Comparison of ENCODE assay signal across 1 cellular context in genomic region chr4:19961092-19961491, GRCh38.
TF ChIP-seq lines count a peak whose summit lies in the region.

No MANE protein-coding gene starts in this region.

TF ChIP-seq in SK-N-SH treated with all-trans-retinoic acid at 6 μM for 48 hours, 23 proteins besides CTCF, POLR2A, EP300 and RAD21 (continued from another document):
- TF ChIP-seq GLIS3 (CRISPR knock-in tag; IDR thresholded peaks at IDR 0.05) (no peak), ARNTL (CRISPR knock-in tag; IDR thresholded peaks at IDR 0.05; ENCODE audit: borderline replicate concordance, low read depth) (no peak)
